ENCODE assay signal across 34 cellular contexts in genomic region chr4:189897667-189898066, GRCh38.
"Had no signal": no experiment of that assay in that cellular context is flagged by ENCODE, and none has a peak within 500 bp of the region (broad histone marks: within the 10 kb centered on the region; RNA-seq: fewer than 3 reads in every experiment).

No MANE protein-coding gene starts in this region.

- DNase-seq: Karpas-422, Kasumi-1, MG63, MM.1S, MV-4-11, NCI-H1048, NCI-H1092, NCI-H1092 treated with DMSO at 0.1 percent for 48 hours, NCI-H1105, NCI-H1105 treated with DMSO at 0.1 percent for 48 hours, NCI-H1417, NCI-H1417 treated with DMSO at 0.1 percent for 48 hours, NCI-H1436, NCI-H1436 treated with DMSO at 0.1 percent for 48 hours, NCI-H146, NCI-H1694, NCI-H1694 treated with DMSO at 0.1 percent for 48 hours, NCI-H187, NCI-H187 treated with DMSO at 0.1 percent for 48 hours, NCI-H1930, NCI-H2029, NCI-H2029 treated with DMSO at 0.1 percent for 48 hours, NCI-H2081, NCI-H2081 treated with DMSO at 0.1 percent for 48 hours, NCI-H2107, NCI-H2171, NCI-H2171 treated with DMSO at 0.1 percent for 48 hours, NCI-H2227 treated with DMSO at 0.1 percent for 48 hours, NCI-H226, NCI-H345, NCI-H446, NCI-H446 treated with DMSO at 0.1 percent for 48 hours, NCI-H510A, NCI-H510A treated with DMSO at 0.1 percent for 48 hours had no signal

- H3K4me3 ChIP-seq: MG63 had no signal

- H3K27me3 ChIP-seq: MG63 had no signal

- H3K36me3 ChIP-seq: MG63 had no signal

- H3K9me3 ChIP-seq: MG63 had no signal
